Comparison of ENCODE assay signal across 1 cellular context in the genomic region with DNA sequence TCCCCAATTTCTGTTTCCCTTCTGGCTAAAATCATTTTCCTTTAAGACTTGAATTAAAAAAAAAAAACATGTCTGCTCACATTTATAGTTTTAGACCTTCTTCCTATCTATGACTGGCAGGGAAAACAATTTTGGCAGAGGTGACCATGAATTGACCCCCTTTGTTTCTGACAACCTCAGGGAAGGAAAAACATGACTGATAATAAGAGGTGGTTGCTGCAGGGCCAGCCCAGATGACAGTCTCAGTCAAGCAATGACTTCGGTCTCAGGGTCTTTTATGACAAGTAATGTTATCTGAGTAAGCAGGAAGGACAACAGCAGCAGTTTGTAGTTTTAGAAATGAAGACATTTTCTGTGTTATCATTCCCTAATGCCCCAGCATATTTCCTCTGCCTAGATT.
TF ChIP-seq lines count a peak whose summit lies in the region.

No MANE protein-coding gene starts in this region.

TF ChIP-seq in WTC11, 78 proteins besides CTCF, POLR2A, EP300 and RAD21 (continued from another document):
- TF ChIP-seq ZNF532 (CRISPR knock-in tag; IDR thresholded peaks at IDR 0.05; ENCODE audit: borderline replicate concordance) (no peak), ZNF425 (CRISPR knock-in tag; conservative IDR thresholded peaks at IDR 0.05) (no peak), ZNF263 (CRISPR knock-in tag; IDR thresholded peaks at IDR 0.05; ENCODE audit: low read depth) (no peak), GABPB1 (CRISPR knock-in tag; IDR thresholded peaks at IDR 0.05) (no peak)
- TF ChIP-seq, protein P1, sequence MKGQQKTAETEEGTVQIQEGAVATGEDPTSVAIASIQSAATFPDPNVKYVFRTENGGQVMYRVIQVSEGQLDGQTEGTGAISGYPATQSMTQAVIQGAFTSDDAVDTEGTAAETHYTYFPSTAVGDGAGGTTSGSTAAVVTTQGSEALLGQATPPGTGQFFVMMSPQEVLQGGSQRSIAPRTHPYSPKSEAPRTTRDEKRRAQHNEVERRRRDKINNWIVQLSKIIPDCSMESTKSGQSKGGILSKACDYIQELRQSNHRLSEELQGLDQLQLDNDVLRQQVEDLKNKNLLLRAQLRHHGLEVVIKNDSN (CRISPR knock-in tag; IDR thresholded peaks at IDR 0.05), result no peak
